Comparison of ENCODE assay signal across 8 cellular contexts in genomic region chr2:20661028-20661980, GRCh38. TPM values are rescaled to one million over a fixed set of nuclear protein-coding genes. Genes with fewer than 3 reads are reported as not detected.
DNase-seq lines count a peak whose midpoint lies in the region; ATAC-seq and TF ChIP-seq lines count a peak whose summit lies in the region.

No MANE protein-coding gene starts in this region.

- TF ChIP-seq RAD21 in neural cell (conservative IDR thresholded peaks at IDR 0.05) = peak; percentile 96

- peaks cover 63% of the 10 kb centered on the region for H3K27me3 Mint-ChIP-seq in activated T-cell treated with anti-CD3 and anti-CD28 coated beads, Interleukin-2, amount 50 U/mL, for 4 hours (ENCODE audit: low read depth)

- no peak overlapping the region for H3K9ac ChIP-seq in fibroblast of lung (ENCODE audit: insufficient read depth, low read length)
- H3K9ac ChIP-seq in neural cell (ENCODE audit: low read length) = no peak overlapping the region

- H3K9me2 ChIP-seq in neural cell (ENCODE audit: insufficient read depth, low read length) = no peaks in the 10 kb centered on the region

- H3K27me3 ChIP-seq in fibroblast of lung (ENCODE audit: control insufficient read depth, insufficient read depth, low read length) = peaks cover 59% of the 10 kb centered on the region
- peaks cover 65% of the 10 kb centered on the region for H3K27me3 ChIP-seq in neural cell (ENCODE audit: insufficient read depth, low read depth, low read length)
- peaks cover 12% of the 10 kb centered on the region for H3K27me3 ChIP-seq in thyroid gland

- H4K20me1 ChIP-seq in fibroblast of lung (ENCODE audit: control insufficient read depth, extremely low read depth, insufficient read depth, low read length) = no peaks in the 10 kb centered on the region
- no peaks in the 10 kb centered on the region for H4K20me1 ChIP-seq in neural cell (ENCODE audit: insufficient read depth)

- no peaks in the 10 kb centered on the region for H3K9me3 Mint-ChIP-seq in activated T-cell treated with anti-CD3 and anti-CD28 coated beads, Interleukin-2, amount 50 U/mL, for 4 hours

- intact Hi-C loops in thyroid gland (cut with DNase I) = no loop called here

- DNase-seq in D341Med (ENCODE audit: low spot score) (peak; percentile 71), HK-2 (ENCODE audit: unreplicated experiment) (peak; percentile 73), OCI-M2 (lab: John Stamatoyannopoulos, UW; ENCODE audit: unreplicated experiment) (peak; percentile 25), fibroblast of lung (ENCODE audit: low read depth in 2 of 2) (peak; percentile 54 to 83), thyroid gland (peak; percentile 45 to 58)
- DNase-seq in activated T-cell treated with anti-CD3 and anti-CD28 coated beads, Interleukin-2, amount 50 U/mL, for 4 hours = peak; percentile 57

- H3K4me1 Mint-ChIP-seq in activated T-cell treated with anti-CD3 and anti-CD28 coated beads, Interleukin-2, amount 50 U/mL, for 4 hours (ENCODE audit: low read depth) = peaks cover 8% of the 10 kb centered on the region

- H3K4me3 ChIP-seq in fibroblast of lung (replicated peaks in 1 of 4; ENCODE audit: control extremely low read depth in 1 of 4, insufficient read depth in 1 of 4, low read depth in 3 of 4, low read length in 4 of 4) (no peak overlapping the region), neural cell (ENCODE audit: low read length) (no peak overlapping the region), thyroid gland (replicated peaks in 1 of 3) (no peak overlapping the region)

- TF ChIP-seq CTCF in fibroblast of lung (conservative IDR thresholded peaks at IDR 0.05 in 1 of 2, IDR thresholded peaks at IDR 0.05 in 1 of 2; ENCODE audit: low read depth in 1 of 2, low read length in 2 of 2) (peak; percentile 95 to 96), neural cell (IDR thresholded peaks at IDR 0.05; ENCODE audit: poor library complexity, severe bottlenecking) (peak; percentile 95), thyroid gland (IDR thresholded peaks at IDR 0.05) (peak; percentile 81 to 97 (median 86))

- no peak overlapping the region for H3K4me3 Mint-ChIP-seq in activated T-cell treated with anti-CD3 and anti-CD28 coated beads, Interleukin-2, amount 50 U/mL, for 4 hours

- H3K79me2 ChIP-seq in fibroblast of lung (ENCODE audit: control insufficient read depth, insufficient read depth, low read length) (no peaks in the 10 kb centered on the region), neural cell (replicated peaks; ENCODE audit: insufficient read depth, low read length) (no peaks in the 10 kb centered on the region)

- H3K4me2 ChIP-seq in fibroblast of lung (ENCODE audit: extremely low read depth, insufficient read depth, low read length) (no peak overlapping the region), neural cell (ENCODE audit: low read length) (no peak overlapping the region)

- no peak overlapping the region for H2AFZ ChIP-seq in fibroblast of lung (ENCODE audit: low read length)
- H2AFZ ChIP-seq in neural cell (ENCODE audit: low read depth, low read length) = no peak overlapping the region

- WGBS in thyroid gland, 2 donors = 25 to 30% methylated on average over 5 to 9 of the region's 9 CpGs

- TF ChIP-seq POLR2A in thyroid gland (IDR thresholded peaks at IDR 0.05) = no peak

- no peak for TF ChIP-seq EP300 in neural cell (conservative IDR thresholded peaks at IDR 0.05; ENCODE audit: poor library complexity, severe bottlenecking)

- H3K4me1 ChIP-seq in fibroblast of lung (ENCODE audit: control insufficient read depth, extremely low read depth, insufficient read depth, low read length) (no peaks in the 10 kb centered on the region), thyroid gland (peaks cover 10 to 13% of the 10 kb centered on the region in 2 donors)

- H3F3A ChIP-seq in neural cell (ENCODE audit: insufficient read depth, low read length, poor library complexity, severe bottlenecking) = no peaks in the 10 kb centered on the region

- H3K36me3 Mint-ChIP-seq in activated T-cell treated with anti-CD3 and anti-CD28 coated beads, Interleukin-2, amount 50 U/mL, for 4 hours (ENCODE audit: insufficient read depth) = no peaks in the 10 kb centered on the region

- H3K9me3 ChIP-seq in fibroblast of lung (ENCODE audit: control insufficient read depth, insufficient read depth, low read depth, low read length) (no peaks in the 10 kb centered on the region), neural cell (ENCODE audit: low read length) (no peaks in the 10 kb centered on the region), thyroid gland (no peaks in the 10 kb centered on the region)

- peak; percentile 47 for ATAC-seq in GM19397 (IDR thresholded peaks at IDR 0.05; ENCODE audit: unreplicated experiment)
- ATAC-seq in activated T-cell treated with anti-CD3 and anti-CD28 coated beads, Interleukin-2, amount 50 U/mL, for 4 hours = peak; percentile 58 to 71

- H3K27ac ChIP-seq in fibroblast of lung (ENCODE audit: insufficient read depth, low read length) (no peak overlapping the region), neural cell (ENCODE audit: low read length) (no peak overlapping the region), thyroid gland (no peak overlapping the region)

- H3K36me3 ChIP-seq in fibroblast of lung (ENCODE audit: control insufficient read depth, insufficient read depth, low read length) (no peaks in the 10 kb centered on the region), neural cell (ENCODE audit: insufficient read depth, low read length) (no peaks in the 10 kb centered on the region), thyroid gland (no peaks in the 10 kb centered on the region)

TF ChIP-seq in neural cell, 6 proteins besides CTCF, POLR2A, EP300 and RAD21:
- no peak for TF ChIP-seq POLR2AphosphoS5 (IDR thresholded peaks at IDR 0.05)
- no peak for TF ChIP-seq REST (IDR thresholded peaks at IDR 0.05; ENCODE audit: borderline replicate concordance)
- no peak for TF ChIP-seq TAF1 (IDR thresholded peaks at IDR 0.05; ENCODE audit: low read depth)
- no peak for TF ChIP-seq MXI1 (conservative IDR thresholded peaks at IDR 0.05; ENCODE audit: poor library complexity, severe bottlenecking)
- TF ChIP-seq SMC3 (conservative IDR thresholded peaks at IDR 0.05; ENCODE audit: poor library complexity) = peak; percentile 96
- TF ChIP-seq EZH2 (IDR thresholded peaks at IDR 0.05; ENCODE audit: borderline replicate concordance, insufficient read depth, low read length, poor library complexity, severe bottlenecking) = no peak
TF ChIP-seq in neural cell: peak in this region for 1.

RNA-seq across cellular contexts. Expression of gene GDF7, which starts 5.6 kb away (rescaled TPM):
- total RNA-seq in activated T-cell treated with anti-CD3 and anti-CD28 coated beads, Interleukin-2, amount 50 U/mL, for 4 hours = under 1 TPM in 2 of 3 donors, not detected in 1; 0.03 to 0.05 TPM
- under 0.01 and 0.33 TPM in 2 replicates for total RNA-seq in fibroblast of lung
- polyA plus RNA-seq in fibroblast of lung = 0.02 TPM in 1 of 2 replicates, not detected in the other
- polyA plus RNA-seq in fibroblast of lung (2012) = 0.02 and 0.05 TPM in 2 replicates
- polyA minus RNA-seq in fibroblast of lung (ENCODE audit: low replicate concordance) = 0.04 TPM in 2 replicates
- 0.38 and 0.62 TPM in 2 replicates for polyA plus RNA-seq in neural cell
- 0.73 and 1.0 TPM in 2 replicates for polyA minus RNA-seq in neural cell
- under 1 TPM; under 0.01 to 0.42 (median 0.13) TPM for total RNA-seq in thyroid gland

RNA-seq across cellular contexts. Expression of gene HS1BP3, which starts 10.4 kb away (rescaled TPM):
- total RNA-seq in activated T-cell treated with anti-CD3 and anti-CD28 coated beads, Interleukin-2, amount 50 U/mL, for 4 hours = 1 to 10 TPM; 6.0 to 6.7 (median 6.3) TPM
- total RNA-seq in fibroblast of lung (32.4 and 38.1 TPM in 2 replicates), thyroid gland (10 to 100 TPM; 30.8 to 42.7 (median 41.7) TPM)
- polyA plus RNA-seq in fibroblast of lung (17.8 and 21.6 TPM in 2 replicates), neural cell (8.9 and 12.1 TPM in 2 replicates)
- polyA plus RNA-seq in fibroblast of lung (2012) = 23.7 and 27.9 TPM in 2 replicates
- polyA minus RNA-seq in fibroblast of lung (ENCODE audit: low replicate concordance) (29.4 and 34.9 TPM in 2 replicates), neural cell (13.1 and 16.2 TPM in 2 replicates)
